ENCODE assay signal across 1 cellular context in genomic region chr1:31562707-31563360, GRCh38.
TF ChIP-seq lines count a peak whose summit lies in the region.

No MANE protein-coding gene starts in this region.

TF ChIP-seq in GM23338, 12 proteins besides CTCF, POLR2A, EP300 and RAD21 (continued from another document):
- TF ChIP-seq ZNF462 (CRISPR knock-in tag; IDR thresholded peaks at IDR 0.05) (no peak), ZNF331 (CRISPR knock-in tag; IDR thresholded peaks at IDR 0.05; ENCODE audit: low read depth) (no peak), POLR2AphosphoS5 (IDR thresholded peaks at IDR 0.05; ENCODE audit: low read depth) (no peak), EZH2 (IDR thresholded peaks at IDR 0.05; ENCODE audit: low read depth, unreplicated experiment) (no peak), ETS1 (IDR thresholded peaks at IDR 0.05) (no peak), NANOG (IDR thresholded peaks at IDR 0.05; ENCODE audit: borderline replicate concordance) (no peak)
